ENCODE assay signal across 8 cellular contexts in genomic region chr15:34342737-34343575, GRCh38. TPM values are rescaled to one million over a fixed set of nuclear protein-coding genes. Genes with fewer than 3 reads are reported as not detected.
A peak's percentile ranks its signal among the peaks of the same experiment; 100 is the strongest.
DNase-seq lines count a peak whose midpoint lies in the region; TF ChIP-seq lines count a peak whose summit lies in the region.

NOP10 (minus strand) TSS chr15:34343136; CDS start chr15:34343073, 63 bp downstream.
NUTM1 (plus strand) TSS chr15:34343315; CDS start chr15:34343697, 382 bp downstream.

- peak within 1 kb of the TSS; percentile 88 for H3K9ac ChIP-seq in endodermal cell (ENCODE audit: extremely low read depth, low read length, poor library complexity, severe bottlenecking)

- H3K27me3 Mint-ChIP-seq in Caco-2 (ENCODE audit: insufficient read depth, unreplicated experiment): no peaks in the 10 kb centered on the region
- peaks cover under 1% of the 10 kb centered on the region for H3K27me3 Mint-ChIP-seq in endodermal cell (ENCODE audit: insufficient read depth)

- H3K4me1 ChIP-seq in Caco-2 (no peaks in the 10 kb centered on the region), endodermal cell (ENCODE audit: control insufficient read depth, insufficient read depth, low read length) (no peaks in the 10 kb centered on the region), mesodermal cell (ENCODE audit: control insufficient read depth, insufficient read depth, low read length, poor library complexity, severe bottlenecking) (no peaks in the 10 kb centered on the region)

- H3K4me3 ChIP-seq in Caco-2 (ENCODE audit: low read depth, low read length) (peak within 1 kb of the TSS; percentile 80), endodermal cell (ENCODE audit: low read length) (peak within 1 kb of the TSS; percentile 99), mesodermal cell (ENCODE audit: extremely low read depth, insufficient read depth, low read length, poor library complexity, severe bottlenecking) (peak within 1 kb of the TSS; percentile 78)

- DNase-seq in Caco-2 (peak; percentile 90 to 93), GM20000 (ENCODE audit: low spot score) (peak; percentile 82), HT-29 (ENCODE audit: low spot score) (peak; percentile 97), endodermal cell (peak; percentile 98)
- DNase-seq in NK-92 treated with Interleukin-12 subunit alpha and Interleukin-12 subunit beta, amount 100 ng/mL, for 24 hours (lab: John Stamatoyannopoulos, UW): peak; percentile 91
- peak; percentile 86 to 87 for DNase-seq in activated CD8-positive, alpha-beta memory T cell treated with anti-CD3 and anti-CD28 coated beads for 4 hours (ENCODE audit: low read depth in 2 of 2)
- DNase-seq in stimulated activated CD8-positive, alpha-beta memory T cell treated with anti-CD3 and anti-CD28 coated beads, Interleukin-15, amount 100 ng/mL, for 24 hours (ENCODE audit: low read depth): peak; percentile 92

- TF ChIP-seq CTCF in Caco-2 (IDR thresholded peaks at IDR 0.05; ENCODE audit: insufficient read depth in 1 of 2, low read depth in 1 of 2, low read length in 1 of 2, severe bottlenecking in 1 of 2, unreplicated experiment in 1 of 2) (peak; percentile 85 to 93), GM20000 (IDR thresholded peaks at IDR 0.05; ENCODE audit: extremely low read depth, missing control alignments) (peak; percentile 84), endodermal cell (conservative IDR thresholded peaks at IDR 0.05) (peak; percentile 97)

- H3K4me3 Mint-ChIP-seq in Caco-2 (ENCODE audit: unreplicated experiment) (no peak within 1 kb of the TSS), endodermal cell (no peak within 1 kb of the TSS)

- CTCF ChIA-PET in Caco-2 (lab: Charles Lee): interaction anchor here (0.6 to 1.3 kb wide), 5 partner anchors 17 to 25 kb away, joined by 3 to 10 read pairs (median 5); partner anchors contain the start of gene LPCAT4

- H3K36me3 ChIP-seq in Caco-2 (ENCODE audit: control insufficient read depth, insufficient read depth, low read length): peaks cover 1% of the 10 kb centered on the region; the same call in 1 of the 2 replicates
- H3K36me3 ChIP-seq in endodermal cell (ENCODE audit: control insufficient read depth, insufficient read depth, low read length): peaks cover 30% of the 10 kb centered on the region
- H3K36me3 ChIP-seq in mesodermal cell (ENCODE audit: control insufficient read depth, insufficient read depth, low read length): peaks cover 34% of the 10 kb centered on the region

- H3K9me3 Mint-ChIP-seq in Caco-2 (ENCODE audit: unreplicated experiment) (no peaks in the 10 kb centered on the region), endodermal cell (no peaks in the 10 kb centered on the region)

- intact Hi-C loops in Caco-2 (cut with micrococcal nuclease; ENCODE audit: unreplicated experiment): loop anchor here (1.0 kb wide), 4 partner anchors 17 to 245 kb away; partner anchors contain the start of gene LPCAT4

- POLR2A ChIA-PET in Caco-2 (lab: Charles Lee): interaction anchor here (0.5 to 1.0 kb wide), 4 partner anchors 17 to 432 kb away, joined by 3 to 5 read pairs (median 3); partner anchors contain the start of gene LPCAT4

- H3K27ac Mint-ChIP-seq in Caco-2 (ENCODE audit: unreplicated experiment) (no peak within 1 kb of the TSS), endodermal cell (peak within 1 kb of the TSS; percentile 81)

- BruUV-seq in Caco-2 (replicated peaks; lab: Mats Ljungman, UMichigan): no TSS peak

- no peaks in the 10 kb centered on the region for H3K27me3 ChIP-seq in Caco-2 (replicated peaks; ENCODE audit: control insufficient read depth, insufficient read depth, low read length)
- H3K27me3 ChIP-seq in endodermal cell (ENCODE audit: control insufficient read depth, insufficient read depth, low read length, poor library complexity, severe bottlenecking): no peaks in the 10 kb centered on the region

- peaks cover 32% of the 10 kb centered on the region for H3K36me3 Mint-ChIP-seq in Caco-2 (ENCODE audit: insufficient read depth, unreplicated experiment)
- H3K36me3 Mint-ChIP-seq in endodermal cell (ENCODE audit: low read depth): peaks cover 28% of the 10 kb centered on the region

- WGBS in endodermal cell (ENCODE audit: insufficient coverage in 1 of 2, insufficient read length in 1 of 2), 2 experiments: 1 to 2% methylated on average over 24 to 37 of the region's 38 CpGs
- 0% methylated on average over 31 to 33 of the region's 38 CpGs for WGBS in mesodermal cell (ENCODE audit: insufficient coverage in 2 of 2), 2 experiments

- peak within 1 kb of the TSS; percentile 82 for H3K27ac ChIP-seq in endodermal cell (ENCODE audit: low read depth, low read length)
- peak within 1 kb of the TSS; percentile 80 for H3K27ac ChIP-seq in mesodermal cell (ENCODE audit: low read depth, low read length, severe bottlenecking)

- H3K4me1 Mint-ChIP-seq in Caco-2 (ENCODE audit: low read depth, unreplicated experiment) (no peaks in the 10 kb centered on the region), endodermal cell (peaks cover 10% of the 10 kb centered on the region)

- no peaks in the 10 kb centered on the region for H3K9me3 ChIP-seq in Caco-2
- H3K9me3 ChIP-seq in endodermal cell (ENCODE audit: control insufficient read depth, low read length): no peaks in the 10 kb centered on the region
- H3K9me3 ChIP-seq in mesodermal cell (ENCODE audit: control insufficient read depth, low read length): no peaks in the 10 kb centered on the region

RNA-seq across cellular contexts. Expression of gene NOP10, which starts in this region (rescaled TPM):
- total RNA-seq in Caco-2 (2022) (171 and 175 TPM in 2 replicates), endodermal cell (100 to 1,000 TPM; 193 to 207 TPM)
- 230 and 253 TPM in 2 replicates for total RNA-seq in HT-29 (2014; rRNA removed; shearing (Covaris generic))
- 197 TPM for polyA plus RNA-seq in endodermal cell (2013, experiment 1 of 2)
- 189 TPM for polyA plus RNA-seq in endodermal cell (2013, experiment 2 of 2)
- polyA plus RNA-seq in mesodermal cell (2013, experiment 1 of 2): 297 TPM
- 259 TPM for polyA plus RNA-seq in mesodermal cell (2013, experiment 2 of 2)

RNA-seq across cellular contexts. Expression of gene NUTM1, which starts in this region (rescaled TPM):
- total RNA-seq in Caco-2 (2022) (not detected in 2 replicates), endodermal cell (under 1 TPM in 1 of 2 donors, not detected in 1; 0.09 TPM)
- not detected in 2 replicates for total RNA-seq in HT-29 (2014; rRNA removed; shearing (Covaris generic))
- not detected for polyA plus RNA-seq in endodermal cell (2013, experiment 1 of 2)
- not detected for polyA plus RNA-seq in endodermal cell (2013, experiment 2 of 2)
- not detected for polyA plus RNA-seq in mesodermal cell (2013, experiment 1 of 2)
- not detected for polyA plus RNA-seq in mesodermal cell (2013, experiment 2 of 2)

Comparison
In these comparisons a context has a peak if more than half of its experiments do, and no peak if none do; other contexts are left out.
1. Peak in every context shown above with its lines: DNase-seq, H3K4me3 ChIP-seq and H3K27ac ChIP-seq.